In the genomic region with DNA sequence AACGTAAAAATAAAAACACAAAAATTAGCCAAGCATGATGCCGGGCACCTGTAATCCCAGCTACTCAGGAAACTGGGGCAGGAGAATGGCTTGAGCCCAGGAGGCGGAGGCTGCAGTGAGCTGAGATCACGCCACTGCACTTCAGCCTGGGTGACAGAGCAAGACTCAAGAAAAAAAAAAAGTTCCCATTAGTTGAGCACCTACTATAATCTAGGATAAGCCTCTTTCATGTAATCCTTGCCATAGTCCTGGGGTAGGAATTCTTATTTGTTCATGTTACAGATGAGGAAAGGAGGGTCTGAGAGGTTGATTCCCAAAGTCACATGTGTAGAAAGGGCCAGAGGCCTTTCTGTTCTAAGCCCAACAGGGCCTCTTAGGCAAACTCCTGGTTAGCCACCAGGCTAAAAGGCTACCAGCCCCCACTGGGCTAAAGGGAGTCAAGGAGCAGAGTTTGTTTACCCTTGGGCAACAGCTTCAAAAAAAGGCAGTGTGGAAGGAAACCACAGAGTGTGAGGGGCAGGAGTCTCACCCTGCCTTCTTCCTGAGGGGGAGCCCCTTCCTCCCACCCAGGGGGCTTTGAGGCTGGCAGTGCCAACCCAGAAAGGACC, we compare ENCODE assay signal across 1 cellular context.
TF ChIP-seq lines count a peak whose summit lies in the region.

No MANE protein-coding gene starts in this region.

TF ChIP-seq in HepG2, 621 proteins besides CTCF, POLR2A, EP300 and RAD21 (continued from another document):
- TF ChIP-seq CHD4 (IDR thresholded peaks at IDR 0.05; ENCODE audit: borderline replicate concordance, low read length) (0 out of 2 replicates have a peak, but pooled peaks have one; percentile 40), ZMYM3 (CRISPR knock-in tag; IDR thresholded peaks at IDR 0.05) (peak; percentile 55; the same call in 1 of the 2 replicates), MIER2 (CRISPR knock-in tag; IDR thresholded peaks at IDR 0.05) (no peak), FIP1L1 (IDR thresholded peaks at IDR 0.05; ENCODE audit: borderline replicate concordance, insufficient read depth, low read depth, low read length) (no peak), FOXA1 (IDR thresholded peaks at IDR 0.05) (no peak), FOXA1 (CRISPR knock-in tag; IDR thresholded peaks at IDR 0.05) (0 out of 2 replicates have a peak, but pooled peaks have one; percentile 10), ZNF446 (CRISPR knock-in tag; IDR thresholded peaks at IDR 0.05) (no peak)
- TF ChIP-seq, protein P1, sequence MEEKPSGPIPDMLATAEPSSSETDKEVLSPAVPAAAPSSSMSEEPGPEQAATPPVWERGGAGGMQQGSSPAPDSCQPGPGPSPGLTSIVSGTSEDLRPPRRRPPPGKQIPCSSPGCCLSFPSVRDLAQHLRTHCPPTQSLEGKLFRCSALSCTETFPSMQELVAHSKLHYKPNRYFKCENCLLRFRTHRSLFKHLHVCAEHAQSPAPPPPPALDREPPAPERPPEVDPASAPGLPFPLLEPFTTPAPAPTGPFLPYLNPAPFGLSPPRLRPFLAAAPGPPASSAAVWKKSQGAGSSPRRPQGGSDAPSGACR (CRISPR knock-in tag; IDR thresholded peaks at IDR 0.05): no peak
- TF ChIP-seq, protein P2, sequence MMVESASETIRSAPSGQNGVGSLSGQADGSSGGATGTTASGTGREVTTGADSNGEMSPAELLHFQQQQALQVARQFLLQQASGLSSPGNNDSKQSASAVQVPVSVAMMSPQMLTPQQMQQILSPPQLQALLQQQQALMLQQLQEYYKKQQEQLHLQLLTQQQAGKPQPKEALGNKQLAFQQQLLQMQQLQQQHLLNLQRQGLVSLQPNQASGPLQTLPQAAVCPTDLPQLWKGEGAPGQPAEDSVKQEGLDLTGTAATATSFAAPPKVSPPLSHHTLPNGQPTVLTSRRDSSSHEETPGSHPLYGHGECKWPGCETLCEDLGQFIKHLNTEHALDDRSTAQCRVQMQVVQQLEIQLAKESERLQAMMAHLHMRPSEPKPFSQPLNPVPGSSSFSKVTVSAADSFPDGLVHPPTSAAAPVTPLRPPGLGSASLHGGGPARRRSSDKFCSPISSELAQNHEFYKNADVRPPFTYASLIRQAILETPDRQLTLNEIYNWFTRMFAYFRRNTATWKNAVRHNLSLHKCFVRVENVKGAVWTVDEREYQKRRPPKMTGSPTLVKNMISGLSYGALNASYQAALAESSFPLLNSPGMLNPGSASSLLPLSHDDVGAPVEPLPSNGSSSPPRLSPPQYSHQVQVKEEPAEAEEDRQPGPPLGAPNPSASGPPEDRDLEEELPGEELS (CRISPR knock-in tag; IDR thresholded peaks at IDR 0.05): peak; percentile 39; the same call in 1 of the 2 replicates
